19 cellular contexts compared by ENCODE assay signal in genomic region chr5:760363-761205, GRCh38. TPM values are rescaled to one million over a fixed set of nuclear protein-coding genes. Genes with fewer than 3 reads are reported as not detected.
DNase-seq lines count a peak whose midpoint lies in the region; ATAC-seq and TF ChIP-seq lines count a peak whose summit lies in the region.
"Had no signal": no experiment of that assay in that cellular context is flagged by ENCODE, and none has a peak within 500 bp of the region (broad histone marks: within the 10 kb centered on the region; RNA-seq: fewer than 3 reads in every experiment).

No MANE protein-coding gene starts in this region.

- DNase-seq in cardiac septum (ENCODE audit: low spot score) (peak; percentile 79), Right ventricle myocardium superior (no peak), RWPE2 (ENCODE audit: low spot score) (peak; percentile 73), left colon (peak; percentile 11 to 37), type B pancreatic cell (ENCODE audit: extremely low spot score, unreplicated experiment) (peak; percentile 67), hippocampal formation (lab: John Stamatoyannopoulos, UW) (no peak), GM10248 (ENCODE audit: extremely low spot score) (no peak)
- DNase-seq: activated gamma-delta T cell treated with Interleukin-2 at 50 U/mL for 16 hours; DMS153; effector CD4-positive, alpha-beta T cell; Kasumi-1; mesendoderm; NCI-H146; NCI-H510A treated with DMSO at 0.1 percent for 48 hours had no signal

- H3K4me1 Mint-ChIP-seq in type B pancreatic cell (ENCODE audit: unreplicated experiment): peaks cover 23% of the 10 kb centered on the region
- H3K4me1 Mint-ChIP-seq: B cell had no signal

- no peaks in the 10 kb centered on the region for H3K9me3 Mint-ChIP-seq in type B pancreatic cell
- H3K9me3 Mint-ChIP-seq: neural crest cell had no signal

- CTCF ChIA-PET in GM10248 (lab: Yijun Ruan, JAX): no interaction called here

- no peaks in the 10 kb centered on the region for H3K36me3 Mint-ChIP-seq in type B pancreatic cell

- POLR2A ChIA-PET in GM10248 (lab: Yijun Ruan, JAX): no interaction called here

- TF ChIP-seq CTCF in RWPE2 (IDR thresholded peaks at IDR 0.05; ENCODE audit: poor library complexity, severe bottlenecking) (no peak), type B pancreatic cell (conservative IDR thresholded peaks at IDR 0.05) (no peak), GM10248 (IDR thresholded peaks at IDR 0.05; ENCODE audit: control extremely low read depth, extremely low read depth, low read depth, missing control alignments) (no peak)

- intact Hi-C loops in cardiac septum (cut with DNase I) (loop anchor here (5.0 kb wide), 1 partner anchor 87 kb away; no protein-coding TSS in a partner anchor), Right ventricle myocardium superior (cut with DNase I) (no loop called here), left colon (cut with DNase I, micrococcal nuclease) (no loop called here)

- no peak for ATAC-seq in Right ventricle myocardium superior (ENCODE audit: poor library complexity)
- ATAC-seq in RWPE2 (ENCODE audit: low read depth): no peak
- ATAC-seq in left colon: no peak
- ATAC-seq in GM21825 (IDR thresholded peaks at IDR 0.05; ENCODE audit: unreplicated experiment): no peak
- ATAC-seq: body of pancreas had no signal

- H3K27me3 ChIP-seq in RWPE2 (ENCODE audit: insufficient read depth, poor library complexity, severe bottlenecking): no peaks in the 10 kb centered on the region
- H3K27me3 ChIP-seq: body of pancreas had no signal

- no peak overlapping the region for H3K4me3 ChIP-seq in RWPE2 (ENCODE audit: severe bottlenecking)
- H3K4me3 ChIP-seq: body of pancreas, skin epidermis had no signal

- H3K27ac Mint-ChIP-seq in type B pancreatic cell: peak overlapping the region; percentile 31
- H3K27ac Mint-ChIP-seq: B cell had no signal

- no peaks in the 10 kb centered on the region for H3K9me3 ChIP-seq in RWPE2 (ENCODE audit: severe bottlenecking)
- H3K9me3 ChIP-seq: body of pancreas had no signal

- H3K4me3 Mint-ChIP-seq in type B pancreatic cell: no peak overlapping the region
- H3K4me3 Mint-ChIP-seq: B cell, neural crest cell had no signal

- H3K27me3 Mint-ChIP-seq in type B pancreatic cell: peaks cover 6% of the 10 kb centered on the region

- no peaks in the 10 kb centered on the region for H3K4me1 ChIP-seq in RWPE2 (ENCODE audit: insufficient read depth, poor library complexity, severe bottlenecking)

- H3K27ac ChIP-seq in RWPE2 (ENCODE audit: poor library complexity, severe bottlenecking): no peak overlapping the region
- H3K27ac ChIP-seq: body of pancreas had no signal

- H3K36me3 ChIP-seq in RWPE2 (ENCODE audit: low read depth): no peaks in the 10 kb centered on the region

RNA-seq across cellular contexts. Expression of gene ZDHHC11B, which starts 23.9 kb away (rescaled TPM):
- 5.5 TPM for total RNA-seq in cardiac septum
- total RNA-seq in Right ventricle myocardium superior: 18.8 TPM
- 10 to 100 TPM in 1 of 2 donors, 1 to 10 TPM in 1; 1.5 to 15.9 TPM for total RNA-seq in left colon
- total RNA-seq in type B pancreatic cell (ENCODE audit: low replicate concordance): 2.2 and 4.0 TPM in 2 replicates

Comparison
In these comparisons a context has a peak if more than half of its experiments do, and no peak if none do; other contexts are left out.
1. DNase-seq: peak in cardiac septum (single experiment), RWPE2 (single experiment), left colon (2 of 2) and type B pancreatic cell (single experiment); none in Right ventricle myocardium superior (single experiment), hippocampal formation (0 of 2) and GM10248 (single experiment).